In the genomic region with DNA sequence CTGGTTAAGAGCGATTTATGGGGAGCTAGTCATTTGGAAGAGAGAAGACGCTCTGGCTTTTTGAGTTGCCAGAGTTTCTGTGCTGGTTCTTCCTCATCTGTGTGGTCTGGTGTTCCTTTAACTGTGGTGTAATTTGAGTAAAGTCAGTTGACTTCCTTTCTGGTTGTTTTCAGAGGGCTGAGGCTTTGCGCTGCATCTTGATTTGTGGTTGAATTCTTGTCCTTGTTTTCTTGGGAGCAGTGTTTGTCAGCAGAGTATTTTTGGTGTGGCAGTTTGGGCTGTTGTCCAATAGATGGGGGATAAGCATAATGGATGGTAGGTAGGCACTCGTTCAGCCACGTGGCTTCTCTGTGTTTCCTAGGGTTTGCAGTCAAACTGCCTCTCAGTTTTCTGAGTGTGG, we compare ENCODE assay signal across 20 cellular contexts.
DNase-seq lines count a peak whose midpoint lies in the region; ATAC-seq and TF ChIP-seq lines count a peak whose summit lies in the region.
"Had no signal": no experiment of that assay in that cellular context is flagged by ENCODE, and none has a peak within 500 bp of the region (broad histone marks: within the 10 kb centered on the region; RNA-seq: fewer than 3 reads in every experiment).

No MANE protein-coding gene starts in this region.

- peak overlapping the region; percentile 38 for H3K27ac Mint-ChIP-seq in endothelial cell (ENCODE audit: unreplicated experiment)
- no peak overlapping the region for H3K27ac Mint-ChIP-seq in activated naive CD4-positive, alpha-beta T cell treated with anti-CD3 and anti-CD28 coated beads for 36 hours
- H3K27ac Mint-ChIP-seq: activated B cell treated with CpG ODN at 0.5 μM for 24 hours; activated naive CD8-positive, alpha-beta T cell treated with anti-CD3 and anti-CD28 coated beads, Interleukin-2, amount 50 U/mL, for 24 hours; brain had no signal

- intact Hi-C loops in activated naive CD4-positive, alpha-beta T cell treated with anti-CD3 and anti-CD28 coated beads for 36 hours (cut with micrococcal nuclease), result no loop called here

- no peak for TF ChIP-seq CTCF in endothelial cell (IDR thresholded peaks at IDR 0.05; ENCODE audit: unreplicated experiment)

- H3K27me3 Mint-ChIP-seq in endothelial cell (ENCODE audit: unreplicated experiment), result peaks cover 2% of the 10 kb centered on the region
- H3K27me3 Mint-ChIP-seq in activated naive CD4-positive, alpha-beta T cell treated with anti-CD3 and anti-CD28 coated beads for 36 hours (ENCODE audit: low read depth), result no peaks in the 10 kb centered on the region
- H3K27me3 Mint-ChIP-seq: activated B cell treated with CpG ODN at 0.5 μM for 24 hours; activated naive CD8-positive, alpha-beta T cell treated with anti-CD3 and anti-CD28 coated beads, Interleukin-2, amount 50 U/mL, for 24 hours; brain had no signal

- H3K9me3 Mint-ChIP-seq in endothelial cell (ENCODE audit: unreplicated experiment), result no peaks in the 10 kb centered on the region
- peaks cover 7% of the 10 kb centered on the region for H3K9me3 Mint-ChIP-seq in activated naive CD4-positive, alpha-beta T cell treated with anti-CD3 and anti-CD28 coated beads for 36 hours
- H3K9me3 Mint-ChIP-seq: activated B cell treated with CpG ODN at 0.5 μM for 24 hours had no signal

- in situ Hi-C loops in KBM-7 (cut with MboI; ENCODE audit: low pct_unique_long_range_greater_than_20kb, low sequenced_read_pairs), result no loop called here

- peaks cover 12% of the 10 kb centered on the region for H3K4me1 Mint-ChIP-seq in endothelial cell (ENCODE audit: unreplicated experiment)
- H3K4me1 Mint-ChIP-seq in activated naive CD4-positive, alpha-beta T cell treated with anti-CD3 and anti-CD28 coated beads for 36 hours (ENCODE audit: low read depth), result no peaks in the 10 kb centered on the region
- H3K4me1 Mint-ChIP-seq: activated B cell treated with CpG ODN at 0.5 μM for 24 hours; activated naive CD8-positive, alpha-beta T cell treated with anti-CD3 and anti-CD28 coated beads, Interleukin-2, amount 50 U/mL, for 24 hours; brain had no signal

- CTCF ChIA-PET in activated naive CD4-positive, alpha-beta T cell treated with anti-CD3 and anti-CD28 coated beads for 36 hours (lab: Charles Lee), result interaction anchor here (0.6 kb wide), 1 partner anchor 200 kb away, joined by 4 read pairs; no protein-coding TSS in a partner anchor

- ATAC-seq in GM21360 (IDR thresholded peaks at IDR 0.05; ENCODE audit: unreplicated experiment) (no peak), GM18520 (IDR thresholded peaks at IDR 0.05; ENCODE audit: unreplicated experiment) (no peak)
- ATAC-seq: activated naive CD8-positive, alpha-beta T cell treated with anti-CD3 and anti-CD28 coated beads, Interleukin-2, amount 50 U/mL, for 24 hours; gastrocnemius medialis had no signal

- peaks cover 3% of the 10 kb centered on the region for H3K36me3 Mint-ChIP-seq in endothelial cell (ENCODE audit: low read depth, unreplicated experiment)
- no peaks in the 10 kb centered on the region for H3K36me3 Mint-ChIP-seq in activated naive CD4-positive, alpha-beta T cell treated with anti-CD3 and anti-CD28 coated beads for 36 hours (ENCODE audit: low read depth)
- H3K36me3 Mint-ChIP-seq: brain had no signal

- DNase-seq in KBM-7 (peak; percentile 75), OCI-M1 (lab: John Stamatoyannopoulos, UW) (peak; percentile 86), endothelial cell (ENCODE audit: low spot score) (no peak), HuH-7.5 (ENCODE audit: low spot score) (no peak)
- no peak for DNase-seq in activated naive CD4-positive, alpha-beta T cell treated with anti-CD3 and anti-CD28 coated beads for 36 hours
- DNase-seq: activated B cell treated with CpG ODN at 0.5 μM for 24 hours; activated CD4-positive, alpha-beta T cell treated with anti-CD3 and anti-CD28 coated beads, Interleukin-2, amount 50 U/mL, for 48 hours; activated effector memory CD4-positive, alpha-beta T cell treated with anti-CD3 and anti-CD28 coated beads, Interleukin-2, amount 50 U/mL, for 16 hours; activated naive CD8-positive, alpha-beta T cell treated with anti-CD3 and anti-CD28 coated beads, Interleukin-2, amount 50 U/mL, for 24 hours; effector CD8-positive, alpha-beta T cell; gastrocnemius medialis; islet precursor cell; nucleus accumbens; Peyer's patch; retina; stimulated activated CD4-positive, alpha-beta T cell treated with anti-CD3 and anti-CD28 coated beads, Interleukin-4, amount 100 ng/mL, for 1 hour; stimulated activated naive CD4-positive, alpha-beta T cell treated with Interleukin-2 at 50 U/mL for 16 hours had no signal

- H3K4me3 Mint-ChIP-seq in endothelial cell (ENCODE audit: unreplicated experiment), result peak overlapping the region; percentile 13
- no peak overlapping the region for H3K4me3 Mint-ChIP-seq in activated naive CD4-positive, alpha-beta T cell treated with anti-CD3 and anti-CD28 coated beads for 36 hours
- H3K4me3 Mint-ChIP-seq: activated B cell treated with CpG ODN at 0.5 μM for 24 hours; activated naive CD8-positive, alpha-beta T cell treated with anti-CD3 and anti-CD28 coated beads, Interleukin-2, amount 50 U/mL, for 24 hours; brain had no signal

Comparison
In these comparisons a context has a peak if more than half of its experiments do, and no peak if none do; other contexts are left out.
1. DNase-seq: peak in KBM-7 (single experiment) and OCI-M1 (single experiment); none in endothelial cell (single experiment), activated naive CD4-positive, alpha-beta T cell treated with anti-CD3 and anti-CD28 coated beads for 36 hours (single experiment) and HuH-7.5 (single experiment).